ENCODE assay signal across 19 cellular contexts in genomic region chr3:172569128-172570008, GRCh38. TPM values are rescaled to one million over a fixed set of nuclear protein-coding genes. Genes with fewer than 3 reads are reported as not detected.
DNase-seq lines count a peak whose midpoint lies in the region; ATAC-seq and TF ChIP-seq lines count a peak whose summit lies in the region.
"Had no signal": no experiment of that assay in that cellular context is flagged by ENCODE, and none has a peak within 500 bp of the region (broad histone marks: within the 10 kb centered on the region; RNA-seq: fewer than 3 reads in every experiment).

No MANE protein-coding gene starts in this region.

- H3K27me3 ChIP-seq in right cardiac atrium (ENCODE audit: control insufficient read depth, insufficient read depth), result no peaks in the 10 kb centered on the region
- H3K27me3 ChIP-seq in SJCRH30, result no peaks in the 10 kb centered on the region
- H3K27me3 ChIP-seq: MG63, Peyer's patch had no signal

- no peaks in the 10 kb centered on the region for H3K9me3 ChIP-seq in right cardiac atrium (ENCODE audit: control insufficient read depth, low read length)
- H3K9me3 ChIP-seq in SJCRH30 (replicated peaks), result no peaks in the 10 kb centered on the region
- H3K9me3 ChIP-seq: Peyer's patch had no signal

- H3K27ac ChIP-seq in right cardiac atrium (ENCODE audit: low read length) (no peak overlapping the region), SJCRH30 (no peak overlapping the region)
- H3K27ac ChIP-seq: Peyer's patch had no signal

- H3K4me3 ChIP-seq in choroid plexus epithelial cell (ENCODE audit: low read depth, low read length) (no peak overlapping the region), right cardiac atrium (ENCODE audit: low read length) (no peak overlapping the region), SJCRH30 (no peak overlapping the region)
- H3K4me3 ChIP-seq: MG63, Peyer's patch had no signal

- peak; percentile 30 for DNase-seq in NCI-H82 (lab: John Stamatoyannopoulos, UW)
- DNase-seq in NCI-H82 treated with DMSO at 0.1 percent for 48 hours (lab: John Stamatoyannopoulos, UW; ENCODE audit: unreplicated experiment), result no peak
- peak; percentile 66 for DNase-seq in NOMO-1 treated with DMSO at 0.1 percent for 48 hours (lab: John Stamatoyannopoulos, UW; ENCODE audit: unreplicated experiment)
- DNase-seq in choroid plexus epithelial cell (ENCODE audit: low read depth), result peak; percentile 29
- DNase-seq in renal cortical epithelial cell (ENCODE audit: low read depth), result peak; percentile 54
- DNase-seq in right cardiac atrium, result no peak
- DNase-seq in NCI-H774 (lab: John Stamatoyannopoulos, UW), result no peak
- no peak for DNase-seq in SJCRH30
- DNase-seq: 8988T, C1 segment of cervical spinal cord, COR-L47, DMS153, HFFc6, MG63, NCI-H1417, NCI-H2029 treated with DMSO at 0.1 percent for 48 hours, NCI-H510A, Peyer's patch, Right ventricle myocardium superior had no signal

- no peak for TF ChIP-seq CTCF in choroid plexus epithelial cell (conservative IDR thresholded peaks at IDR 0.05; ENCODE audit: low read depth, low read length)

- no peaks in the 10 kb centered on the region for H3K4me1 ChIP-seq in right cardiac atrium (ENCODE audit: control insufficient read depth, insufficient read depth, low read length)
- H3K4me1 ChIP-seq in SJCRH30, result no peaks in the 10 kb centered on the region
- H3K4me1 ChIP-seq: Peyer's patch had no signal

- no peaks in the 10 kb centered on the region for H3K36me3 ChIP-seq in SJCRH30
- H3K36me3 ChIP-seq: MG63, Peyer's patch had no signal

- ATAC-seq in right cardiac atrium, result no peak

- 88% methylated on average over 4 of the region's 4 CpGs for whole genome bisulfite sequencing in right cardiac atrium

- intact Hi-C loops in right cardiac atrium (cut with DNase I), result no loop called here

RNA-seq across cellular contexts. Expression of gene TNFSF10, which starts 46.1 kb away (rescaled TPM):
- total RNA-seq in renal cortical epithelial cell, result 398 and 575 TPM in 2 replicates
- total RNA-seq in right cardiac atrium, result 10 to 100 TPM in 3 of 4 donors, 1 to 10 TPM in 1; 9.6 to 23.0 (median 13.3) TPM
- polyA plus RNA-seq in right cardiac atrium, result 21.2 TPM
- not detected in 2 replicates for total RNA-seq in SJCRH30 (2014; rRNA removed; shearing (Covaris generic))

Comparison
In these comparisons a context has a peak if more than half of its experiments do, and no peak if none do; other contexts are left out.
1. DNase-seq: peak in NCI-H82 (single experiment), NOMO-1 treated with DMSO at 0.1 percent for 48 hours (single experiment), choroid plexus epithelial cell (single experiment) and renal cortical epithelial cell (single experiment); none in NCI-H82 treated with DMSO at 0.1 percent for 48 hours (single experiment), right cardiac atrium (0 of 3), NCI-H774 (single experiment) and SJCRH30 (0 of 2).
2. RNA of gene TNFSF10, which starts 46.1 kb away (total RNA-seq): 398 to 575 TPM in renal cortical epithelial cell; 9.6 to 23.0 TPM in right cardiac atrium and not detected in SJCRH30; every median in the first group is over 10 times any median in the second.